In the genomic region with DNA sequence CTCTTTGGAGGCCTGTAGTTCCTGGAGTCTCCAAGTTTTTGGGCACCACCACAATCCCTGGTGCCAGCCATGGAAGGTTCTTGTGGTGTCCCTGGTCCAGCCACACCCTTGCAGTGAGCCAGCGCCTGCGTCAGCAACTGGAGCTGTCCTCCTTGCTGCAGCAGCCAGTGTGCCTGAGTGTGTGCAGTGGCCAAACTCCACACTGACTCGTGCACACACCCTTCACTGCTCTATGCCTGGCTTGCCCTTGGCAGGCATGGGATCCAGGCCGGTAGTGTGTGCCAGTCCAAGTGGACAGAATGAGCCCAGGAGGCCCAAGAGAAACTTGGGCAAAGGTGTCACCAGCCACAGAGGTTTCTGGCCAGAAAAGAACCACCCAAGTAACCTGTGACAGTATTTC, we compare ENCODE assay signal across 23 cellular contexts.
"Had no signal": no experiment of that assay in that cellular context is flagged by ENCODE, and none has a peak within 500 bp of the region (broad histone marks: within the 10 kb centered on the region; RNA-seq: fewer than 3 reads in every experiment).

No MANE protein-coding gene starts in this region.

- H3K4me3 ChIP-seq: MG63 had no signal

- DNase-seq: IMR-90, Karpas-422, KG1, MG63, NCI-H1092, NCI-H1105 treated with DMSO at 0.1 percent for 48 hours, NCI-H1417 treated with DMSO at 0.1 percent for 48 hours, NCI-H146, NCI-H1694 treated with DMSO at 0.1 percent for 48 hours, NCI-H2029, NCI-H2081 treated with DMSO at 0.1 percent for 48 hours, NCI-H2171, NCI-H226, NCI-H446, NCI-H510A, NCI-H524 treated with DMSO at 0.1 percent for 48 hours, NCI-H69, NCI-H774, RPMI8226, SHP77, SK-N-SH had no signal

- H3K27me3 ChIP-seq: MG63 had no signal

- FAIRE-seq: HepG2, RCC 7860 had no signal

- H3K36me3 ChIP-seq: MG63 had no signal

- ATAC-seq: HepG2 had no signal

- H3K9ac ChIP-seq: SK-N-SH had no signal

- H3K9me3 ChIP-seq: MG63, SK-N-SH had no signal
